ENCODE assay signal across 1 cellular context in the genomic region with DNA sequence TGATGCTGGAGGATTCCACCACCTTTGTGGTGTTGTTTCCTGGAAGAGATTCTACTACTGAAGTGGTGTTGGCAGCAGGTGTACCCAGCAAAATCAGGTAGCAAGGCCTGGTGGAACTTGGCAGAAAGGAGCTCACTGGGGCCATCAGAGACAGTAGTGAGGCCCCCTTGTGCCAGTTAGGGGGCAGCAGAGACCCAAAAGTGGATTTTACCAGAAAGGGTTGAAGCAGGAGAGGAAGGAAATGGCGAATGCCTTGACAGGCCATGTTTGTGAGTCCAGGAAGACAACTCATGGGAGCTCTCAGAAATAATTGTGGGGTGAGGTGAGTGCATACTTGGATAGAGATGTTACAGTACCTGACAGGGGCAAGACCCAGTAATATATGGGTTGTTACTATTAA.
TF ChIP-seq lines count a peak whose summit lies in the region.

No MANE protein-coding gene starts in this region.

TF ChIP-seq in GM23338, 12 proteins besides CTCF, POLR2A, EP300 and RAD21 (continued from another document):
- TF ChIP-seq, protein P1, sequence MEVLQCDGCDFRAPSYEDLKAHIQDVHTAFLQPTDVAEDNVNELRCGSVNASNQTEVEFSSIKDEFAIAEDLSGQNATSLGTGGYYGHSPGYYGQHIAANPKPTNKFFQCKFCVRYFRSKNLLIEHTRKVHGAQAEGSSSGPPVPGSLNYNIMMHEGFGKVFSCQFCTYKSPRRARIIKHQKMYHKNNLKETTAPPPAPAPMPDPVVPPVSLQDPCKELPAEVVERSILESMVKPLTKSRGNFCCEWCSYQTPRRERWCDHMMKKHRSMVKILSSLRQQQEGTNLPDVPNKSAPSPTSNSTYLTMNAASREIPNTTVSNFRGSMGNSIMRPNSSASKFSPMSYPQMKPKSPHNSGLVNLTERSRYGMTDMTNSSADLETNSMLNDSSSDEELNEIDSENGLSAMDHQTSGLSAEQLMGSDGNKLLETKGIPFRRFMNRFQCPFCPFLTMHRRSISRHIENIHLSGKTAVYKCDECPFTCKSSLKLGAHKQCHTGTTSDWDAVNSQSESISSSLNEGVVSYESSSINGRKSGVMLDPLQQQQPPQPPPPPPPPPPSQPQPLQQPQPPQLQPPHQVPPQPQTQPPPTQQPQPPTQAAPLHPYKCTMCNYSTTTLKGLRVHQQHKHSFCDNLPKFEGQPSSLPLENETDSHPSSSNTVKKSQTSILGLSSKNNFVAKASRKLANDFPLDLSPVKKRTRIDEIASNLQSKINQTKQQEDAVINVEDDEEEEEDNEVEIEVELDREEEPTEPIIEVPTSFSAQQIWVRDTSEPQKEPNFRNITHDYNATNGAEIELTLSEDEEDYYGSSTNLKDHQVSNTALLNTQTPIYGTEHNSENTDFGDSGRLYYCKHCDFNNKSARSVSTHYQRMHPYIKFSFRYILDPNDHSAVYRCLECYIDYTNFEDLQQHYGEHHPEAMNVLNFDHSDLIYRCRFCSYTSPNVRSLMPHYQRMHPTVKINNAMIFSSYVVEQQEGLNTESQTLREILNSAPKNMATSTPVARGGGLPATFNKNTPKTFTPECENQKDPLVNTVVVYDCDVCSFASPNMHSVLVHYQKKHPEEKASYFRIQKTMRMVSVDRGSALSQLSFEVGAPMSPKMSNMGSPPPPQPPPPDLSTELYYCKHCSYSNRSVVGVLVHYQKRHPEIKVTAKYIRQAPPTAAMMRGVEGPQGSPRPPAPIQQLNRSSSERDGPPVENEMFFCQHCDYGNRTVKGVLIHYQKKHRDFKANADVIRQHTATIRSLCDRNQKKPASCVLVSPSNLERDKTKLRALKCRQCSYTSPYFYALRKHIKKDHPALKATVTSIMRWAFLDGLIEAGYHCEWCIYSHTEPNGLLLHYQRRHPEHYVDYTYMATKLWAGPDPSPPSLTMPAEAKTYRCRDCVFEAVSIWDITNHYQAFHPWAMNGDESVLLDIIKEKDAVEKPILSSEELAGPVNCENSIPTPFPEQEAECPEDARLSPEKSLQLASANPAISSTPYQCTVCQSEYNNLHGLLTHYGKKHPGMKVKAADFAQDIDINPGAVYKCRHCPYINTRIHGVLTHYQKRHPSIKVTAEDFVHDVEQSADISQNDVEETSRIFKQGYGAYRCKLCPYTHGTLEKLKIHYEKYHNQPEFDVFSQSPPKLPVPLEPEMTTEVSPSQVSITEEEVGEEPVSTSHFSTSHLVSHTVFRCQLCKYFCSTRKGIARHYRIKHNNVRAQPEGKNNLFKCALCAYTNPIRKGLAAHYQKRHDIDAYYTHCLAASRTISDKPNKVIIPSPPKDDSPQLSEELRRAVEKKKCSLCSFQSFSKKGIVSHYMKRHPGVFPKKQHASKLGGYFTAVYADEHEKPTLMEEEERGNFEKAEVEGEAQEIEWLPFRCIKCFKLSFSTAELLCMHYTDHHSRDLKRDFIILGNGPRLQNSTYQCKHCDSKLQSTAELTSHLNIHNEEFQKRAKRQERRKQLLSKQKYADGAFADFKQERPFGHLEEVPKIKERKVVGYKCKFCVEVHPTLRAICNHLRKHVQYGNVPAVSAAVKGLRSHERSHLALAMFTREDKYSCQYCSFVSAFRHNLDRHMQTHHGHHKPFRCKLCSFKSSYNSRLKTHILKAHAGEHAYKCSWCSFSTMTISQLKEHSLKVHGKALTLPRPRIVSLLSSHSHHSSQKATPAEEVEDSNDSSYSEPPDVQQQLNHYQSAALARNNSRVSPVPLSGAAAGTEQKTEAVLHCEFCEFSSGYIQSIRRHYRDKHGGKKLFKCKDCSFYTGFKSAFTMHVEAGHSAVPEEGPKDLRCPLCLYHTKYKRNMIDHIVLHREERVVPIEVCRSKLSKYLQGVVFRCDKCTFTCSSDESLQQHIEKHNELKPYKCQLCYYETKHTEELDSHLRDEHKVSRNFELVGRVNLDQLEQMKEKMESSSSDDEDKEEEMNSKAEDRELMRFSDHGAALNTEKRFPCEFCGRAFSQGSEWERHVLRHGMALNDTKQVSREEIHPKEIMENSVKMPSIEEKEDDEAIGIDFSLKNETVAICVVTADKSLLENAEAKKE (CRISPR knock-in tag; IDR thresholded peaks at IDR 0.05): no peak
- TF ChIP-seq NANOG (IDR thresholded peaks at IDR 0.05; ENCODE audit: borderline replicate concordance) (no peak), ZNF331 (CRISPR knock-in tag; IDR thresholded peaks at IDR 0.05; ENCODE audit: low read depth) (no peak), JUNB (IDR thresholded peaks at IDR 0.05; ENCODE audit: unreplicated experiment) (no peak), CREB1 (CRISPR knock-in tag; IDR thresholded peaks at IDR 0.05; ENCODE audit: low read depth) (no peak), EZH2phosphoT487 (IDR thresholded peaks at IDR 0.05; ENCODE audit: unreplicated experiment) (no peak)
- TF ChIP-seq, protein P2, sequence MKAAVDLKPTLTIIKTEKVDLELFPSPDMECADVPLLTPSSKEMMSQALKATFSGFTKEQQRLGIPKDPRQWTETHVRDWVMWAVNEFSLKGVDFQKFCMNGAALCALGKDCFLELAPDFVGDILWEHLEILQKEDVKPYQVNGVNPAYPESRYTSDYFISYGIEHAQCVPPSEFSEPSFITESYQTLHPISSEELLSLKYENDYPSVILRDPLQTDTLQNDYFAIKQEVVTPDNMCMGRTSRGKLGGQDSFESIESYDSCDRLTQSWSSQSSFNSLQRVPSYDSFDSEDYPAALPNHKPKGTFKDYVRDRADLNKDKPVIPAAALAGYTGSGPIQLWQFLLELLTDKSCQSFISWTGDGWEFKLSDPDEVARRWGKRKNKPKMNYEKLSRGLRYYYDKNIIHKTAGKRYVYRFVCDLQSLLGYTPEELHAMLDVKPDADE (IDR thresholded peaks at IDR 0.05): no peak
